9 cellular contexts compared by ENCODE assay signal in the genomic region with DNA sequence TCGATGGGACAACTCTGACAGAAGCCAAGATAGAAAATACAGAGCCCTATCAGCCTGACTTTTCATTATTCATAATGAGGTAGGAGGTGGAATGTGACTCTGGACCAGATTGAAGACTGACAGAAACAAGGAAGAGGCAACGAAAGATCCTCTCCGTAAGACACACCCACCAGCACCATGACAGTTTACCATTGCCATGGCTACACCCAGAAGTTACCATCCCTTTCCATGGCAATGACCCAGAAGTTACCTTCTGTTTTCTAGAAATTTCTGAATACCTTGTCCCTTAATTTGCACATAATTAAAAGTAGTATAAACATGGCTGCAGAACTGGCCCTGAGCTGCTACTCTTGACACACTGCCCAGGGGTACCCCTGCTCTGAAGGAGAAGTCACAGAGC. TPM values are rescaled to one million over a fixed set of nuclear protein-coding genes. Genes with fewer than 3 reads are reported as not detected.
DNase-seq lines count a peak whose midpoint lies in the region; ATAC-seq, FAIRE-seq and TF ChIP-seq lines count a peak whose summit lies in the region.
"Not testable (repeated sequence)": the region's sequence is repeated elsewhere in the genome, so short reads cannot be mapped to it uniquely, and the experiment has no call there.
"Had no signal": no experiment of that assay in that cellular context is flagged by ENCODE, and none has a peak within 500 bp of the region (broad histone marks: within the 10 kb centered on the region; RNA-seq: fewer than 3 reads in every experiment).

No MANE protein-coding gene starts in this region.

- H3K4me2 ChIP-seq in BLaER1: peak overlapping the region; percentile 56

- not testable (repeated sequence) for DNase-seq in GM12891 (ENCODE audit: insufficient read length, low spot score); T-helper 17 cell; activated CD8-positive, alpha-beta T cell treated with anti-CD3 and anti-CD28 coated beads, Interleukin-2, amount 10 ng/mL, durations not matched to agents 7 days and 5 days; activated naive CD4-positive, alpha-beta T cell treated with anti-CD3 and anti-CD28 coated beads, Interleukin-2, amount 50 U/mL, for 72 hours (ENCODE audit: low spot score in 2 of 2); immature natural killer cell; stimulated activated naive B cell treated with anti-CD40 and anti-IgM and Interleukin-4, amounts not matched to agents 10 μg/mL and 1 μg/mL and 100 μg/mL, for 72 hours

- H3K4me1 Mint-ChIP-seq in T-helper 17 cell (peaks cover 50% of the 10 kb centered on the region), immature natural killer cell (peaks cover 73 to 90% of the 10 kb centered on the region in 2 donors)
- H3K4me1 Mint-ChIP-seq in activated CD8-positive, alpha-beta T cell treated with anti-CD3 and anti-CD28 coated beads, Interleukin-2, amount 10 ng/mL, durations not matched to agents 7 days and 5 days (ENCODE audit: low read depth): peaks cover 43% of the 10 kb centered on the region
- peaks cover 31 to 66% of the 10 kb centered on the region in 2 donors for H3K4me1 Mint-ChIP-seq in stimulated activated naive B cell treated with anti-CD40 and anti-IgM and Interleukin-4, amounts not matched to agents 10 μg/mL and 1 μg/mL and 100 μg/mL, for 72 hours

- not testable (repeated sequence) for H3K36me3 Mint-ChIP-seq in T-helper 17 cell (ENCODE audit: low read depth)
- peaks cover 61% of the 10 kb centered on the region for H3K36me3 Mint-ChIP-seq in activated CD8-positive, alpha-beta T cell treated with anti-CD3 and anti-CD28 coated beads, Interleukin-2, amount 10 ng/mL, durations not matched to agents 7 days and 5 days (ENCODE audit: low read depth)
- peaks cover 13 to 32% of the 10 kb centered on the region in 2 donors for H3K36me3 Mint-ChIP-seq in activated naive CD4-positive, alpha-beta T cell treated with anti-CD3 and anti-CD28 coated beads, Interleukin-2, amount 50 U/mL, for 72 hours
- peaks cover 7 to 12% (median 8%) of the 10 kb centered on the region in 3 donors for H3K36me3 Mint-ChIP-seq in immature natural killer cell
- H3K36me3 Mint-ChIP-seq in stimulated activated naive B cell treated with anti-CD40 and anti-IgM and Interleukin-4, amounts not matched to agents 10 μg/mL and 1 μg/mL and 100 μg/mL, for 72 hours: peaks cover 21 to 40% of the 10 kb centered on the region in 2 donors

- POLR2A ChIA-PET in activated CD8-positive, alpha-beta T cell treated with anti-CD3 and anti-CD28 coated beads, Interleukin-2, amount 10 ng/mL, durations not matched to agents 7 days and 5 days (lab: Charles Lee): not testable (repeated sequence)

- H3K4me1 ChIP-seq in BLaER1: peaks cover 31% of the 10 kb centered on the region

- peaks cover 17% of the 10 kb centered on the region; the same call in 1 of the 2 replicates for H3K9me3 ChIP-seq in BLaER1
- H3K9me3 ChIP-seq in KOPT-K1 (ENCODE audit: insufficient read depth, low read length, poor library complexity, severe bottlenecking); T-helper 17 cell (ENCODE audit: control insufficient read depth, low read length, poor library complexity, severe bottlenecking): not testable (repeated sequence)

- H3K27me3 ChIP-seq in BLaER1: not testable (repeated sequence)

- TF ChIP-seq POLR2A in GM12891 (IDR thresholded peaks at IDR 0.05; ENCODE audit: low read depth, low read length): not testable (repeated sequence)

- ATAC-seq in T-helper 17 cell: peak; percentile 50
- ATAC-seq in activated CD8-positive, alpha-beta T cell treated with anti-CD3 and anti-CD28 coated beads, Interleukin-2, amount 10 ng/mL, durations not matched to agents 7 days and 5 days; activated naive CD4-positive, alpha-beta T cell treated with anti-CD3 and anti-CD28 coated beads, Interleukin-2, amount 50 U/mL, for 72 hours: not testable (repeated sequence)
- ATAC-seq in stimulated activated naive B cell treated with anti-CD40 and anti-IgM and Interleukin-4, amounts not matched to agents 10 μg/mL and 1 μg/mL and 100 μg/mL, for 72 hours (replicated peaks): peak; percentile 33 to 47

- CTCF ChIA-PET in activated CD8-positive, alpha-beta T cell treated with anti-CD3 and anti-CD28 coated beads, Interleukin-2, amount 10 ng/mL, durations not matched to agents 7 days and 5 days (lab: Charles Lee): not testable (repeated sequence)

- peak; percentile 38 for FAIRE-seq in GM12891 (lab: Jason Lieb, UNC)

- H3K27ac Mint-ChIP-seq in T-helper 17 cell (peak overlapping the region; percentile 90), immature natural killer cell (peak overlapping the region; percentile 56 to 77 (median 62))
- peak overlapping the region; percentile 44 for H3K27ac Mint-ChIP-seq in activated CD8-positive, alpha-beta T cell treated with anti-CD3 and anti-CD28 coated beads, Interleukin-2, amount 10 ng/mL, durations not matched to agents 7 days and 5 days
- peak overlapping the region; percentile 46 to 62 for H3K27ac Mint-ChIP-seq in activated naive CD4-positive, alpha-beta T cell treated with anti-CD3 and anti-CD28 coated beads, Interleukin-2, amount 50 U/mL, for 72 hours
- peak overlapping the region; percentile 42 for H3K27ac Mint-ChIP-seq in stimulated activated naive B cell treated with anti-CD40 and anti-IgM and Interleukin-4, amounts not matched to agents 10 μg/mL and 1 μg/mL and 100 μg/mL, for 72 hours

- not testable (repeated sequence) for H3K9ac ChIP-seq in BLaER1

- peaks cover 11% of the 10 kb centered on the region for H3K9me3 Mint-ChIP-seq in activated CD8-positive, alpha-beta T cell treated with anti-CD3 and anti-CD28 coated beads, Interleukin-2, amount 10 ng/mL, durations not matched to agents 7 days and 5 days (ENCODE audit: insufficient read depth)
- H3K9me3 Mint-ChIP-seq in activated naive CD4-positive, alpha-beta T cell treated with anti-CD3 and anti-CD28 coated beads, Interleukin-2, amount 50 U/mL, for 72 hours; immature natural killer cell; stimulated activated naive B cell treated with anti-CD40 and anti-IgM and Interleukin-4, amounts not matched to agents 10 μg/mL and 1 μg/mL and 100 μg/mL, for 72 hours: not testable (repeated sequence)

- H3K27me3 Mint-ChIP-seq in T-helper 17 cell; activated CD8-positive, alpha-beta T cell treated with anti-CD3 and anti-CD28 coated beads, Interleukin-2, amount 10 ng/mL, durations not matched to agents 7 days and 5 days (ENCODE audit: low read depth); immature natural killer cell (ENCODE audit: low read depth in 3 of 3); stimulated activated naive B cell treated with anti-CD40 and anti-IgM and Interleukin-4, amounts not matched to agents 10 μg/mL and 1 μg/mL and 100 μg/mL, for 72 hours: not testable (repeated sequence)

- H3K27ac ChIP-seq in BLaER1: not testable (repeated sequence)
- H3K27ac ChIP-seq in KOPT-K1 (ENCODE audit: low read depth, low read length, poor library complexity, severe bottlenecking): peak overlapping the region; percentile 50

- H4K20me1 ChIP-seq in BLaER1: peaks cover 23% of the 10 kb centered on the region

- H3K36me3 ChIP-seq in BLaER1 (peaks cover 33% of the 10 kb centered on the region), KOPT-K1 (ENCODE audit: insufficient read depth, low read length) (peaks cover 14% of the 10 kb centered on the region)

- H3K4me3 ChIP-seq in BLaER1: 0 out of 2 replicates have a peak overlapping the region, but pooled peaks have one; percentile 13

- H3K4me3 Mint-ChIP-seq in T-helper 17 cell (peak overlapping the region; percentile 25), immature natural killer cell (peak overlapping the region in 1 of 5 donors; percentile 41)
- H3K4me3 Mint-ChIP-seq in activated CD8-positive, alpha-beta T cell treated with anti-CD3 and anti-CD28 coated beads, Interleukin-2, amount 10 ng/mL, durations not matched to agents 7 days and 5 days: not testable (repeated sequence)
- H3K4me3 Mint-ChIP-seq in stimulated activated naive B cell treated with anti-CD40 and anti-IgM and Interleukin-4, amounts not matched to agents 10 μg/mL and 1 μg/mL and 100 μg/mL, for 72 hours: peak overlapping the region in 1 of 2 donors; percentile 41

RNA-seq across cellular contexts. Expression of a gene that starts 24.5 kb away (rescaled TPM):
- 17.0 TPM for polyA plus RNA-seq in GM12891 (2012; ENCODE audit: low read depth, missing spikeins)
- total RNA-seq in T-helper 17 cell: 100 to 1,000 TPM; 184 to 186 TPM
- total RNA-seq in activated CD8-positive, alpha-beta T cell treated with anti-CD3 and anti-CD28 coated beads, Interleukin-2, amount 10 ng/mL, durations not matched to agents 7 days and 5 days: 100 to 1,000 TPM; 139 to 149 TPM
- 10 to 100 TPM; 49.4 to 59.9 TPM for total RNA-seq in activated naive CD4-positive, alpha-beta T cell treated with anti-CD3 and anti-CD28 coated beads, Interleukin-2, amount 50 U/mL, for 72 hours
- polyA plus RNA-seq in immature natural killer cell: 100 to 1,000 TPM; 163 to 166 (median 164) TPM
- total RNA-seq: SJSA1 had no signal
